ENCODE assay signal across 8 cellular contexts in the genomic region with DNA sequence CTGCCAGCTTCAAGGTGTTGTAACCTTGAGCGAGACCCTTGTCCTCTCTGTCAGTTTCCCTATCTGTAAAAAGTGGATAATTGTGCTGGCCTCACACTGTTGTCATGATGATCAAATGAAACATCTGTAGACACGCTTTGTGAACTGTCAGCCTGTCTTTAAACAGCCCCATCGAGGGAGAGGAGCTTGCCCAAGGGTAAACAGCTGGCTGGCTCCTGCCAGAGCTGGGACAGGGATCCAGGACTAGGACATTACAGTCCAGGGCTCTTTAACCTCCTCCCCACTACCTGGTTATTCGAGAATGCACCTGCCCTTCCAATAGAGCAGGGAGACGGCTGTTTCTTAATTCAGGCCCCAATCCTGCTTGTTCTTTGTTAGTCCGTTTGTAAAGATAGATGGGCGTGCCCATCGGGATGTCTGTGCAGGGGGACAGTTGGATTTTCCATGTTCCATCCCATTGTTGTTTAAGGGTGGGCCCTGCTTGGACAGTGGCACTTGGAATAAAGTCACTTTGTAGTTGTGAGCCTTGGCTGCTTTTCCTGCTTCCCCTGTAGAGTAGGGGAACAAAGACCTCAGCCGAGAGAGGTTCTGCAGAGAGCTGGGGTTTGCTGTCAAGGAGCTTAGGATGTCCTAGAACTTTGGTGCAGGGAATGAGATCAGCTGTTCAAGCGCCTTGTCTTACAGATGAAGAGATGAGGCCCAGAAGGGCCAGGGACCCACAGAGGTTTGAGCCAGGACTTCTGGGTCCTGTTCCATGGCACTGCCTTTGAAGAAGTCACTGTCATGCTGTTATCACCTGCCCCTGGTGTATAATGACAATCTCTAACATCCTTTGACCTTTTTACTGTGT.
DNase-seq lines count a peak whose midpoint lies in the region; ATAC-seq and TF ChIP-seq lines count a peak whose summit lies in the region.

No MANE protein-coding gene starts in this region.

- H3K9me3 ChIP-seq in body of pancreas (no peaks in the 10 kb centered on the region), upper lobe of left lung (no peaks in the 10 kb centered on the region)

- H3K4me1 Mint-ChIP-seq in activated naive CD4-positive, alpha-beta T cell treated with anti-CD3 and anti-CD28 coated beads, Interleukin-2, amount 10 ng/mL, durations not matched to agents 7 days and 5 days, result peaks cover 74% of the 10 kb centered on the region
- H3K4me1 Mint-ChIP-seq in memory B cell, result peaks cover 60% of the 10 kb centered on the region

- H3K27me3 Mint-ChIP-seq in activated naive CD4-positive, alpha-beta T cell treated with anti-CD3 and anti-CD28 coated beads, Interleukin-2, amount 10 ng/mL, durations not matched to agents 7 days and 5 days, result peaks cover 19% of the 10 kb centered on the region
- no peaks in the 10 kb centered on the region for H3K27me3 Mint-ChIP-seq in memory B cell

- TF ChIP-seq CTCF in body of pancreas (IDR thresholded peaks at IDR 0.05) (no peak), upper lobe of left lung (IDR thresholded peaks at IDR 0.05) (no peak)

- WGBS in body of pancreas, 2 donors, result 18 to 23% methylated on average over 7 to 10 of the region's 10 CpGs
- WGBS in upper lobe of left lung, 2 donors, result 43 to 50% methylated on average over 3 to 10 of the region's 10 CpGs

- peaks cover 66% of the 10 kb centered on the region for H3K4me1 ChIP-seq in body of pancreas
- H3K4me1 ChIP-seq in upper lobe of left lung, result peaks cover 59 to 72% (median 61%) of the 10 kb centered on the region in 4 donors

- no peaks in the 10 kb centered on the region for H3K9me3 Mint-ChIP-seq in activated naive CD4-positive, alpha-beta T cell treated with anti-CD3 and anti-CD28 coated beads, Interleukin-2, amount 10 ng/mL, durations not matched to agents 7 days and 5 days
- no peaks in the 10 kb centered on the region for H3K9me3 Mint-ChIP-seq in memory B cell

- H3K4me3 ChIP-seq in body of pancreas, result no peak overlapping the region
- peak overlapping the region in 3 of 4 donors; percentile 71 to 82 (median 76) for H3K4me3 ChIP-seq in upper lobe of left lung

- H3K27me3 ChIP-seq in body of pancreas (no peaks in the 10 kb centered on the region), upper lobe of left lung (no peaks in the 10 kb centered on the region)

- H3K36me3 ChIP-seq in body of pancreas (replicated peaks in 1 of 2; ENCODE audit: insufficient read depth in 1 of 2, low read depth in 2 of 2), result no peaks in the 10 kb centered on the region
- no peaks in the 10 kb centered on the region for H3K36me3 ChIP-seq in upper lobe of left lung

- TF ChIP-seq POLR2A in body of pancreas (IDR thresholded peaks at IDR 0.05), result no peak
- TF ChIP-seq POLR2A in upper lobe of left lung (IDR thresholded peaks at IDR 0.05), result no peak

- CTCF ChIA-PET in activated naive CD4-positive, alpha-beta T cell treated with anti-CD3 and anti-CD28 coated beads, Interleukin-2, amount 10 ng/mL, durations not matched to agents 7 days and 5 days (lab: Charles Lee), result interaction anchor here (2.3 kb wide), 1 partner anchor 29 kb away, joined by 6 read pairs; no protein-coding TSS in a partner anchor

- ATAC-seq in body of pancreas (no peak), memory B cell (ENCODE audit: low read depth) (no peak), upper lobe of left lung (ENCODE audit: low FRiP score in 2 of 2) (no peak), GM18511 (IDR thresholded peaks at IDR 0.05; ENCODE audit: unreplicated experiment) (no peak)

- TF ChIP-seq EP300 in upper lobe of left lung (IDR thresholded peaks at IDR 0.05), result no peak

- peak overlapping the region; percentile 93 to 96 (median 94) for H3K27ac ChIP-seq in body of pancreas
- H3K27ac ChIP-seq in upper lobe of left lung, result peak overlapping the region; percentile 92 to 97 (median 95)

- H3K27ac Mint-ChIP-seq in activated naive CD4-positive, alpha-beta T cell treated with anti-CD3 and anti-CD28 coated beads, Interleukin-2, amount 10 ng/mL, durations not matched to agents 7 days and 5 days, result no peak overlapping the region
- peak overlapping the region; percentile 99 for H3K27ac Mint-ChIP-seq in memory B cell

- H3K36me3 Mint-ChIP-seq in activated naive CD4-positive, alpha-beta T cell treated with anti-CD3 and anti-CD28 coated beads, Interleukin-2, amount 10 ng/mL, durations not matched to agents 7 days and 5 days, result peaks cover 4% of the 10 kb centered on the region
- no peaks in the 10 kb centered on the region for H3K36me3 Mint-ChIP-seq in memory B cell

- peak overlapping the region; percentile 92 for H3K4me3 Mint-ChIP-seq in activated naive CD4-positive, alpha-beta T cell treated with anti-CD3 and anti-CD28 coated beads, Interleukin-2, amount 10 ng/mL, durations not matched to agents 7 days and 5 days
- peak overlapping the region; percentile 96 for H3K4me3 Mint-ChIP-seq in memory B cell

- intact Hi-C loops in body of pancreas (cut with DNase I), result no loop called here

- DNase-seq in activated naive CD4-positive, alpha-beta T cell treated with anti-CD3 and anti-CD28 coated beads, Interleukin-2, amount 10 ng/mL, durations not matched to agents 7 days and 5 days, result no peak
- no peak for DNase-seq in activated naive CD4-positive, alpha-beta T cell (lab: John Stamatoyannopoulos, UW)
- no peak for DNase-seq in body of pancreas
- no peak for DNase-seq in memory B cell (ENCODE audit: low spot score in 2 of 2)
- no peak for DNase-seq in upper lobe of left lung
- DNase-seq in globus pallidus (ENCODE audit: low spot score), result no peak
- DNase-seq in DMS 273 (lab: John Stamatoyannopoulos, UW; ENCODE audit: unreplicated experiment), result no peak

Comparison
In these comparisons a context has a peak if more than half of its experiments do, and no peak if none do; other contexts are left out.
1. H3K4me3 ChIP-seq: peak in upper lobe of left lung (3 of 4); none in body of pancreas (0 of 2).